17 cellular contexts compared by ENCODE assay signal in the genomic region with DNA sequence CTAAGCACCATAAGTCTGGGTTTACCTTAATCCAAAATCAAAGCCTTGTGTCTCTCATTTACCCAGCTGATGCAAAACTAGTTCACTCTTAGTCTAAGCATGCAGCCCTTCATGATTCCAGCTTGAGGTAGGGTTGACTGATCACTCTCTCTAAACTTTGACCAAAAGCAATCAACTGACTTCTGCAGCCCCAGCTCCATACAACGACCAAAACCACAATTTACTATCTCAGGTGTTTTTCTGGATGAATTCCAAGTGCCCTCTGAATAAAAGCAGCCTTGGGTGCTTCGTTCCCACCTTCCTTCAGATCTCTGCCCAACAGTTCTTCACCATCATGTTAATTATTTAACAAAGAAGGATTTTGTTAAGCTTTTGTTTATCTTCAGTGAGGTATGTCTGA.
DNase-seq lines count a peak whose midpoint lies in the region; ATAC-seq and TF ChIP-seq lines count a peak whose summit lies in the region.
"Had no signal": no experiment of that assay in that cellular context is flagged by ENCODE, and none has a peak within 500 bp of the region (broad histone marks: within the 10 kb centered on the region; RNA-seq: fewer than 3 reads in every experiment).

No MANE protein-coding gene starts in this region.

- H3K9ac ChIP-seq in HUES6 (ENCODE audit: low read length) = no peak overlapping the region

- no peaks in the 10 kb centered on the region for H3K9me3 ChIP-seq in HUES6 (ENCODE audit: control insufficient read depth, insufficient read depth, low read depth, low read length)
- H3K9me3 ChIP-seq in thoracic aorta = no peaks in the 10 kb centered on the region
- no peaks in the 10 kb centered on the region for H3K9me3 ChIP-seq in uterus

- no peaks in the 10 kb centered on the region for H3K27me3 ChIP-seq in HUES6 (ENCODE audit: control insufficient read depth, insufficient read depth, low read length)
- H3K27me3 ChIP-seq in thoracic aorta (replicated peaks; ENCODE audit: insufficient read depth) = no peaks in the 10 kb centered on the region
- H3K27me3 ChIP-seq in uterus = no peaks in the 10 kb centered on the region

- H3K4me3 ChIP-seq in HUES6 (ENCODE audit: low read depth, low read length) (no peak overlapping the region), thoracic aorta (no peak overlapping the region), uterus (no peak overlapping the region)

- intact Hi-C loops in uterus (cut with DNase I; ENCODE audit: low total_unique reads) = no loop called here

- no peak for TF ChIP-seq POLR2A in uterus (IDR thresholded peaks at IDR 0.05)

- peak; percentile 51 for DNase-seq in DMS79 treated with DMSO at 0.1 percent for 48 hours (lab: John Stamatoyannopoulos, UW)
- DNase-seq in kidney glomerular epithelial cell (lab: John Stamatoyannopoulos, UW) = peak; percentile 7
- no peak for DNase-seq in thoracic aorta (ENCODE audit: low spot score)
- DNase-seq in uterus = no peak
- DNase-seq in RPMI8226 = no peak
- DNase-seq: ACHN; AML-193; DMS153; MV-4-11; NCI-H1417 treated with DMSO at 0.1 percent for 48 hours; NCI-H2081; NCI-H345; NCI-H526; NK-92 treated with Interleukin-12 subunit alpha and Interleukin-12 subunit beta, amount 100 ng/mL, for 24 hours; SHP77 treated with DMSO at 0.1 percent for 48 hours had no signal

- no peak for ATAC-seq in thoracic aorta (ENCODE audit: insufficient number of reproducible peaks, low FRiP score, low read depth)
- ATAC-seq in HG03280 (IDR thresholded peaks at IDR 0.05; ENCODE audit: unreplicated experiment) = no peak

- TF ChIP-seq CTCF in thoracic aorta (IDR thresholded peaks at IDR 0.05) (no peak), uterus (IDR thresholded peaks at IDR 0.05) (no peak)

- H3K36me3 ChIP-seq in HUES6 (ENCODE audit: control insufficient read depth, insufficient read depth, low read length) = peaks cover 18% of the 10 kb centered on the region; the same call in 1 of the 2 replicates
- H3K36me3 ChIP-seq in thoracic aorta = peaks cover 5% of the 10 kb centered on the region
- no peaks in the 10 kb centered on the region for H3K36me3 ChIP-seq in uterus

- peaks cover 39% of the 10 kb centered on the region for H3K4me1 ChIP-seq in HUES6 (ENCODE audit: control insufficient read depth, insufficient read depth, low read length)
- H3K4me1 ChIP-seq in thoracic aorta (ENCODE audit: control insufficient read depth in 1 of 2, low read depth in 2 of 2) = peaks cover 15 to 44% of the 10 kb centered on the region in 2 donors
- no peaks in the 10 kb centered on the region for H3K4me1 ChIP-seq in uterus

- H3K27ac ChIP-seq in HUES6 (ENCODE audit: low read depth, low read length) = peak overlapping the region; percentile 40; the same call in 1 of the 2 replicates
- H3K27ac ChIP-seq in thoracic aorta = peak overlapping the region; percentile 34 to 67
- no peak overlapping the region for H3K27ac ChIP-seq in uterus

Comparison
In these comparisons a context has a peak if more than half of its experiments do, and no peak if none do; other contexts are left out.
1. DNase-seq: peak in DMS79 treated with DMSO at 0.1 percent for 48 hours (single experiment) and kidney glomerular epithelial cell (single experiment); none in thoracic aorta (single experiment), uterus (0 of 2) and RPMI8226 (single experiment).
2. H3K27ac ChIP-seq: peak in HUES6 (single experiment) and thoracic aorta (2 of 2); none in uterus (0 of 2).